In the genomic region with DNA sequence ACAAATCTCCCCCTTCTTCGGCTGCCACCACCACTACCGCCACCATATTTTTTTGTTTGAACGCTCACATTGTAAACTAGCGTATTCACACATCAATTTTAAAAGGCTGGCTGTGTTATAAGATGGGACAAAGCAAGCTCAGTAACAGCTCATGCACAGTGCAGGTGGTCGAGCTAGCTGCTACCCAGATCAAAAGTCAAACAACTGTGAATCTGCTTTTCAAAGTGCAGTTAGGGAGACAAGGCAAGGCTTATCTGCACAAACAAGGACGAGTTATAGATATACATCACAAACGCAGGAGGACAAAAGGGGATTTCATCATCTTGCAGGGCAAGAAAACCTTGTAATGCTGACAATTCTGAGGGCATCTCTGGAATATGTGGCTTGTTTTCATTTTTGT, we compare ENCODE assay signal across 1 cellular context.
TF ChIP-seq lines count a peak whose summit lies in the region.

No MANE protein-coding gene starts in this region.

TF ChIP-seq in HepG2, 621 proteins besides CTCF, POLR2A, EP300 and RAD21 (continues in another document):
- TF ChIP-seq, protein P1, sequence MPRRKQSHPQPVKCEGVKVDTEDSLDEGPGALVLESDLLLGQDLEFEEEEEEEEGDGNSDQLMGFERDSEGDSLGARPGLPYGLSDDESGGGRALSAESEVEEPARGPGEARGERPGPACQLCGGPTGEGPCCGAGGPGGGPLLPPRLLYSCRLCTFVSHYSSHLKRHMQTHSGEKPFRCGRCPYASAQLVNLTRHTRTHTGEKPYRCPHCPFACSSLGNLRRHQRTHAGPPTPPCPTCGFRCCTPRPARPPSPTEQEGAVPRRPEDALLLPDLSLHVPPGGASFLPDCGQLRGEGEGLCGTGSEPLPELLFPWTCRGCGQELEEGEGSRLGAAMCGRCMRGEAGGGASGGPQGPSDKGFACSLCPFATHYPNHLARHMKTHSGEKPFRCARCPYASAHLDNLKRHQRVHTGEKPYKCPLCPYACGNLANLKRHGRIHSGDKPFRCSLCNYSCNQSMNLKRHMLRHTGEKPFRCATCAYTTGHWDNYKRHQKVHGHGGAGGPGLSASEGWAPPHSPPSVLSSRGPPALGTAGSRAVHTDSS (CRISPR knock-in tag; conservative IDR thresholded peaks at IDR 0.05) = no peak
- TF ChIP-seq, protein P2, sequence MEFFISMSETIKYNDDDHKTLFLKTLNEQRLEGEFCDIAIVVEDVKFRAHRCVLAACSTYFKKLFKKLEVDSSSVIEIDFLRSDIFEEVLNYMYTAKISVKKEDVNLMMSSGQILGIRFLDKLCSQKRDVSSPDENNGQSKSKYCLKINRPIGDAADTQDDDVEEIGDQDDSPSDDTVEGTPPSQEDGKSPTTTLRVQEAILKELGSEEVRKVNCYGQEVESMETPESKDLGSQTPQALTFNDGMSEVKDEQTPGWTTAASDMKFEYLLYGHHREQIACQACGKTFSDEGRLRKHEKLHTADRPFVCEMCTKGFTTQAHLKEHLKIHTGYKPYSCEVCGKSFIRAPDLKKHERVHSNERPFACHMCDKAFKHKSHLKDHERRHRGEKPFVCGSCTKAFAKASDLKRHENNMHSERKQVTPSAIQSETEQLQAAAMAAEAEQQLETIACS (CRISPR knock-in tag; IDR thresholded peaks at IDR 0.05) = no peak
- TF ChIP-seq ZBTB3 (CRISPR knock-in tag; IDR thresholded peaks at IDR 0.05; ENCODE audit: borderline replicate concordance, low read depth) (no peak), CCDC6 (CRISPR knock-in tag; IDR thresholded peaks at IDR 0.05) (no peak), MAF1 (CRISPR knock-in tag; IDR thresholded peaks at IDR 0.05; ENCODE audit: borderline replicate concordance) (no peak), SOX13 (IDR thresholded peaks at IDR 0.05) (peak; percentile 96), SOX13 (CRISPR knock-in tag; conservative IDR thresholded peaks at IDR 0.05 in 1 of 2, IDR thresholded peaks at IDR 0.05 in 1 of 2) (peak in 1 of 2 experiments; percentile 99; a peak in 2 of 4 replicates), PHB2 (IDR thresholded peaks at IDR 0.05; ENCODE audit: partially characterized antibody) (no peak), ZNF431 (CRISPR knock-in tag; IDR thresholded peaks at IDR 0.05; ENCODE audit: borderline replicate concordance, low read depth) (no peak), ELF4 (CRISPR knock-in tag; IDR thresholded peaks at IDR 0.05; ENCODE audit: borderline replicate concordance) (no peak), MAFG (CRISPR knock-in tag; IDR thresholded peaks at IDR 0.05) (no peak), CENPX (CRISPR knock-in tag; IDR thresholded peaks at IDR 0.05) (no peak), ZNF605 (CRISPR knock-in tag; IDR thresholded peaks at IDR 0.05) (no peak), ADNP (CRISPR knock-in tag; IDR thresholded peaks at IDR 0.05) (no peak), YY1 (IDR thresholded peaks at IDR 0.05; ENCODE audit: insufficient read depth, insufficient replicate concordance, low read depth, low read length) (no peak), HDAC6 (IDR thresholded peaks at IDR 0.05; ENCODE audit: low read depth, low read length) (no peak), ELF1 (CRISPR knock-in tag; IDR thresholded peaks at IDR 0.05) (0 out of 2 replicates have a peak, but pooled peaks have one; percentile 35), PLRG1 (conservative IDR thresholded peaks at IDR 0.05) (no peak), ERF (CRISPR knock-in tag; IDR thresholded peaks at IDR 0.05) (peak; percentile 54), ZFP1 (CRISPR knock-in tag; IDR thresholded peaks at IDR 0.05) (no peak), ZNF839 (CRISPR knock-in tag; IDR thresholded peaks at IDR 0.05; ENCODE audit: borderline replicate concordance) (no peak), AGO2 (optimal IDR thresholded peaks at IDR 0.05; ENCODE audit: low read depth, low read length) (no peak), RFXAP (CRISPR knock-in tag; IDR thresholded peaks at IDR 0.05; ENCODE audit: borderline replicate concordance) (no peak), ZNF205 (CRISPR knock-in tag; IDR thresholded peaks at IDR 0.05) (no peak), TBP (CRISPR knock-in tag; IDR thresholded peaks at IDR 0.05) (no peak), JUN (CRISPR knock-in tag; IDR thresholded peaks at IDR 0.05) (no peak), ZNF484 (CRISPR knock-in tag; IDR thresholded peaks at IDR 0.05; ENCODE audit: borderline replicate concordance, low read depth) (no peak), ZNF724P (CRISPR knock-in tag; IDR thresholded peaks at IDR 0.05; ENCODE audit: borderline replicate concordance) (no peak), HOXA7 (CRISPR knock-in tag; IDR thresholded peaks at IDR 0.05) (no peak), NFATC3 (CRISPR knock-in tag; IDR thresholded peaks at IDR 0.05) (no peak), HMGA1 (CRISPR knock-in tag; conservative IDR thresholded peaks at IDR 0.05) (no peak), ZBTB7B (CRISPR knock-in tag; IDR thresholded peaks at IDR 0.05) (peak; percentile 96), EZH2 (conservative IDR thresholded peaks at IDR 0.05; ENCODE audit: low read depth, low read length) (no peak), TEAD2 (CRISPR knock-in tag; IDR thresholded peaks at IDR 0.05) (no peak), SIN3A (IDR thresholded peaks at IDR 0.05; ENCODE audit: borderline replicate concordance, low read depth, low read length) (no peak), ZNF746 (CRISPR knock-in tag; IDR thresholded peaks at IDR 0.05) (no peak), DR1 (CRISPR knock-in tag; IDR thresholded peaks at IDR 0.05) (no peak), ZNF451 (CRISPR knock-in tag; IDR thresholded peaks at IDR 0.05) (no peak), ZEB1 (IDR thresholded peaks at IDR 0.05; ENCODE audit: insufficient replicate concordance, low read depth) (no peak), NCOR1 (IDR thresholded peaks at IDR 0.05; ENCODE audit: borderline replicate concordance, low read length) (peak; percentile 51; the same call in 1 of the 2 replicates), CAMTA2 (CRISPR knock-in tag; IDR thresholded peaks at IDR 0.05; ENCODE audit: borderline replicate concordance) (no peak), RBAK (CRISPR knock-in tag; IDR thresholded peaks at IDR 0.05) (peak; percentile 34; the same call in 1 of the 2 replicates)
- TF ChIP-seq, protein P3, sequence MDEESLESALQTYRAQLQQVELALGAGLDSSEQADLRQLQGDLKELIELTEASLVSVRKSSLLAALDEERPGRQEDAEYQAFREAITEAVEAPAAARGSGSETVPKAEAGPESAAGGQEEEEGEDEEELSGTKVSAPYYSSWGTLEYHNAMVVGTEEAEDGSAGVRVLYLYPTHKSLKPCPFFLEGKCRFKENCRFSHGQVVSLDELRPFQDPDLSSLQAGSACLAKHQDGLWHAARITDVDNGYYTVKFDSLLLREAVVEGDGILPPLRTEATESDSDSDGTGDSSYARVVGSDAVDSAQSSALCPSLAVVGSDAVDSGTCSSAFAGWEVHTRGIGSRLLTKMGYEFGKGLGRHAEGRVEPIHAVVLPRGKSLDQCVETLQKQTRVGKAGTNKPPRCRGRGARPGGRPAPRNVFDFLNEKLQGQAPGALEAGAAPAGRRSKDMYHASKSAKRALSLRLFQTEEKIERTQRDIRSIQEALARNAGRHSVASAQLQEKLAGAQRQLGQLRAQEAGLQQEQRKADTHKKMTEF (CRISPR knock-in tag; IDR thresholded peaks at IDR 0.05) = peak; percentile 85
- TF ChIP-seq, protein P4, sequence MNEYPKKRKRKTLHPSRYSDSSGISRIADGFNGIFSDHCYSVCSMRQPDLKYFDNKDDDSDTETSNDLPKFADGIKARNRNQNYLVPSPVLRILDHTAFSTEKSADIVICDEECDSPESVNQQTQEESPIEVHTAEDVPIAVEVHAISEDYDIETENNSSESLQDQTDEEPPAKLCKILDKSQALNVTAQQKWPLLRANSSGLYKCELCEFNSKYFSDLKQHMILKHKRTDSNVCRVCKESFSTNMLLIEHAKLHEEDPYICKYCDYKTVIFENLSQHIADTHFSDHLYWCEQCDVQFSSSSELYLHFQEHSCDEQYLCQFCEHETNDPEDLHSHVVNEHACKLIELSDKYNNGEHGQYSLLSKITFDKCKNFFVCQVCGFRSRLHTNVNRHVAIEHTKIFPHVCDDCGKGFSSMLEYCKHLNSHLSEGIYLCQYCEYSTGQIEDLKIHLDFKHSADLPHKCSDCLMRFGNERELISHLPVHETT (CRISPR knock-in tag; conservative IDR thresholded peaks at IDR 0.05) = 0 out of 2 replicates have a peak, but pooled peaks have one; percentile 29
- TF ChIP-seq, protein P5, sequence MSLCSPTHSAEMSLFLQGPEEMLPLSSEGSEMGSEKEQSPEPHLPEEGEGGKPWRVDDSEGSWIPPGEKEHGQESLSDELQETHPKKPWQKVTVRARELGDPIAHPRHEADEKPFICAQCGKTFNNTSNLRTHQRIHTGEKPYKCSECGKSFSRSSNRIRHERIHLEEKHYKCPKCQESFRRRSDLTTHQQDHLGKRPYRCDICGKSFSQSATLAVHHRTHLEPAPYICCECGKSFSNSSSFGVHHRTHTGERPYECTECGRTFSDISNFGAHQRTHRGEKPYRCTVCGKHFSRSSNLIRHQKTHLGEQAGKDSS (CRISPR knock-in tag; IDR thresholded peaks at IDR 0.05; ENCODE audit: borderline replicate concordance, low read depth) = no peak
- TF ChIP-seq, protein P6, sequence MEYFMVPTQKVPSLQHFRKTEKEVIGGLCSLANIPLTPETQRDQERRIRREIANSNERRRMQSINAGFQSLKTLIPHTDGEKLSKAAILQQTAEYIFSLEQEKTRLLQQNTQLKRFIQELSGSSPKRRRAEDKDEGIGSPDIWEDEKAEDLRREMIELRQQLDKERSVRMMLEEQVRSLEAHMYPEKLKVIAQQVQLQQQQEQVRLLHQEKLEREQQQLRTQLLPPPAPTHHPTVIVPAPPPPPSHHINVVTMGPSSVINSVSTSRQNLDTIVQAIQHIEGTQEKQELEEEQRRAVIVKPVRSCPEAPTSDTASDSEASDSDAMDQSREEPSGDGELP (IDR thresholded peaks at IDR 0.05; ENCODE audit: borderline replicate concordance, low read depth) = peak; percentile 51; the same call in 1 of the 2 replicates
- TF ChIP-seq, protein P7, sequence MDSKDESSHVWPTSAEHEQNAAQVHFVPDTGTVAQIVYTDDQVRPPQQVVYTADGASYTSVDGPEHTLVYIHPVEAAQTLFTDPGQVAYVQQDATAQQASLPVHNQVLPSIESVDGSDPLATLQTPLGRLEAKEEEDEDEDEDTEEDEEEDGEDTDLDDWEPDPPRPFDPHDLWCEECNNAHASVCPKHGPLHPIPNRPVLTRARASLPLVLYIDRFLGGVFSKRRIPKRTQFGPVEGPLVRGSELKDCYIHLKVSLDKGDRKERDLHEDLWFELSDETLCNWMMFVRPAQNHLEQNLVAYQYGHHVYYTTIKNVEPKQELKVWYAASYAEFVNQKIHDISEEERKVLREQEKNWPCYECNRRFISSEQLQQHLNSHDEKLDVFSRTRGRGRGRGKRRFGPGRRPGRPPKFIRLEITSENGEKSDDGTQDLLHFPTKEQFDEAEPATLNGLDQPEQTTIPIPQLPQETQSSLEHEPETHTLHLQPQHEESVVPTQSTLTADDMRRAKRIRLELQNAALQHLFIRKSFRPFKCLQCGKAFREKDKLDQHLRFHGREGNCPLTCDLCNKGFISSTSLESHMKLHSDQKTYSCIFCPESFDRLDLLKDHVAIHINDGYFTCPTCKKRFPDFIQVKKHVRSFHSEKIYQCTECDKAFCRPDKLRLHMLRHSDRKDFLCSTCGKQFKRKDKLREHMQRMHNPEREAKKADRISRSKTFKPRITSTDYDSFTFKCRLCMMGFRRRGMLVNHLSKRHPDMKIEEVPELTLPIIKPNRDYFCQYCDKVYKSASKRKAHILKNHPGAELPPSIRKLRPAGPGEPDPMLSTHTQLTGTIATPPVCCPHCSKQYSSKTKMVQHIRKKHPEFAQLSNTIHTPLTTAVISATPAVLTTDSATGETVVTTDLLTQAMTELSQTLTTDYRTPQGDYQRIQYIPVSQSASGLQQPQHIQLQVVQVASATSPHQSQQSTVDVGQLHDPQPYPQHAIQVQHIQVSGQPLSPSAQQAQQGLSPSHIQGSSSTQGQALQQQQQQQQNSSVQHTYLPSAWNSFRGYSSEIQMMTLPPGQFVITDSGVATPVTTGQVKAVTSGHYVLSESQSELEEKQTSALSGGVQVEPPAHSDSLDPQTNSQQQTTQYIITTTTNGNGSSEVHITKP (CRISPR knock-in tag; IDR thresholded peaks at IDR 0.05; ENCODE audit: low read depth) = 0 out of 2 replicates have a peak, but pooled peaks have one; percentile 42
- TF ChIP-seq, protein P8, sequence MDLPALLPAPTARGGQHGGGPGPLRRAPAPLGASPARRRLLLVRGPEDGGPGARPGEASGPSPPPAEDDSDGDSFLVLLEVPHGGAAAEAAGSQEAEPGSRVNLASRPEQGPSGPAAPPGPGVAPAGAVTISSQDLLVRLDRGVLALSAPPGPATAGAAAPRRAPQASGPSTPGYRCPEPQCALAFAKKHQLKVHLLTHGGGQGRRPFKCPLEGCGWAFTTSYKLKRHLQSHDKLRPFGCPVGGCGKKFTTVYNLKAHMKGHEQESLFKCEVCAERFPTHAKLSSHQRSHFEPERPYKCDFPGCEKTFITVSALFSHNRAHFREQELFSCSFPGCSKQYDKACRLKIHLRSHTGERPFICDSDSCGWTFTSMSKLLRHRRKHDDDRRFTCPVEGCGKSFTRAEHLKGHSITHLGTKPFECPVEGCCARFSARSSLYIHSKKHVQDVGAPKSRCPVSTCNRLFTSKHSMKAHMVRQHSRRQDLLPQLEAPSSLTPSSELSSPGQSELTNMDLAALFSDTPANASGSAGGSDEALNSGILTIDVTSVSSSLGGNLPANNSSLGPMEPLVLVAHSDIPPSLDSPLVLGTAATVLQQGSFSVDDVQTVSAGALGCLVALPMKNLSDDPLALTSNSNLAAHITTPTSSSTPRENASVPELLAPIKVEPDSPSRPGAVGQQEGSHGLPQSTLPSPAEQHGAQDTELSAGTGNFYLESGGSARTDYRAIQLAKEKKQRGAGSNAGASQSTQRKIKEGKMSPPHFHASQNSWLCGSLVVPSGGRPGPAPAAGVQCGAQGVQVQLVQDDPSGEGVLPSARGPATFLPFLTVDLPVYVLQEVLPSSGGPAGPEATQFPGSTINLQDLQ (CRISPR knock-in tag; IDR thresholded peaks at IDR 0.05) = no peak
- TF ChIP-seq, protein P9, sequence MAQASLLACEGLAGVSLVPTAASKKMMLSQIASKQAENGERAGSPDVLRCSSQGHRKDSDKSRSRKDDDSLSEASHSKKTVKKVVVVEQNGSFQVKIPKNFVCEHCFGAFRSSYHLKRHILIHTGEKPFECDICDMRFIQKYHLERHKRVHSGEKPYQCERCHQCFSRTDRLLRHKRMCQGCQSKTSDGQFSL (CRISPR knock-in tag; IDR thresholded peaks at IDR 0.05) = no peak
- TF ChIP-seq, protein P10, sequence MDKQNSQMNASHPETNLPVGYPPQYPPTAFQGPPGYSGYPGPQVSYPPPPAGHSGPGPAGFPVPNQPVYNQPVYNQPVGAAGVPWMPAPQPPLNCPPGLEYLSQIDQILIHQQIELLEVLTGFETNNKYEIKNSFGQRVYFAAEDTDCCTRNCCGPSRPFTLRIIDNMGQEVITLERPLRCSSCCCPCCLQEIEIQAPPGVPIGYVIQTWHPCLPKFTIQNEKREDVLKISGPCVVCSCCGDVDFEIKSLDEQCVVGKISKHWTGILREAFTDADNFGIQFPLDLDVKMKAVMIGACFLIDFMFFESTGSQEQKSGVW (CRISPR knock-in tag; IDR thresholded peaks at IDR 0.05; ENCODE audit: borderline replicate concordance) = no peak
- TF ChIP-seq, protein P11, sequence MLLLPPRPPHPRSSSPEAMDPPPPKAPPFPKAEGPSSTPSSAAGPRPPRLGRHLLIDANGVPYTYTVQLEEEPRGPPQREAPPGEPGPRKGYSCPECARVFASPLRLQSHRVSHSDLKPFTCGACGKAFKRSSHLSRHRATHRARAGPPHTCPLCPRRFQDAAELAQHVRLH (CRISPR knock-in tag; IDR thresholded peaks at IDR 0.05; ENCODE audit: borderline replicate concordance, low read depth) = peak; percentile 61; the same call in 1 of the 2 replicates
